Comparison of ENCODE assay signal across 18 cellular contexts in the genomic region with DNA sequence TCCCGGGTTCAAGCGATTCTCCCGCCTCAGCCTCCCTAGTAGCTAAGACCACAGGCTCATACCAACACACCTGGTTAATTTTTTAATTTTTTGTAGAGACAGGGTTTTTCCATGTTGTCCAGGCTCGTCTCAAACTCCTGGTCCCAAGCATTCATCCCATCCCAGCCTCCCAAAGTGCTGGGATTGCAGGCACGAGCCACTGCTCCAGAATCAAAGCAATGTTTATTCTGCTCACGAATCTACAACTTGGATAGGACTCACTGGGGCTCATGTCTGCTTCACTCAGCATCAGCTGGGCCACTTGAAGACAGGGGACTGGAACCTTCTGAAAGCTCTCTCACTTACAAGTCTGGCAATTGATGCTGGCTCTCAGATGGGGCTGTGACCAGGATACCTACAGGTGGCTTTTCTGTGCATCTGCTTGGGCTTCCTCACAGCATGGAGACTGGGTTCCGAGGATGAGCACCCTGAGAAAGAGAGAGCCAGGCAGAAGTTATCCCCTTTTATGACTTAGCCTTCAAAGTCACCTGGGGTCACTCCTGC.
"Had no signal": no experiment of that assay in that cellular context is flagged by ENCODE, and none has a peak within 500 bp of the region (broad histone marks: within the 10 kb centered on the region; RNA-seq: fewer than 3 reads in every experiment).

No MANE protein-coding gene starts in this region.

- H3K36me3 ChIP-seq: neutrophil, tibial nerve had no signal

- H3K27me3 ChIP-seq: neutrophil, testis, tibial nerve had no signal

- H3K36me3 Mint-ChIP-seq: stimulated activated effector memory CD8-positive, alpha-beta T cell treated with anti-CD3 and anti-CD28 coated beads, Interleukin-12 subunit alpha, Interleukin-12 subunit beta, amount 100 ng/mL, for 72 hours had no signal

- H3K27ac ChIP-seq: testis, tibial nerve had no signal

- H3K27me3 Mint-ChIP-seq: stimulated activated naive CD8-positive, alpha-beta T cell treated with anti-CD3 and anti-CD28 coated beads, Interleukin-15, Interleukin-2, amounts not matched to agents 100 ng/mL and 50 ng/mL, for 24 hours had no signal

- DNase-seq: dermis blood vessel endothelial cell; erythroblast; foreskin melanocyte; hippocampal formation; left colon; left ventricle myocardium superior; mesendoderm; naive thymus-derived CD8-positive, alpha-beta T cell; posterior cingulate gyrus; stimulated activated CD4-positive, alpha-beta T cell treated with anti-CD3 and anti-CD28 coated beads, Interleukin-2, amount 100 ng/mL, for 48 hours; stimulated activated CD8-positive, alpha-beta memory T cell treated with anti-CD3 and anti-CD28 coated beads, Interleukin-4, amount 100 ng/mL, for 48 hours; testis had no signal

- H3K27ac Mint-ChIP-seq: stimulated activated naive CD8-positive, alpha-beta T cell treated with anti-CD3 and anti-CD28 coated beads, Interleukin-15, Interleukin-2, amounts not matched to agents 100 ng/mL and 50 ng/mL, for 24 hours had no signal

- H3K4me2 ChIP-seq: smooth muscle cell had no signal

- H3K9me3 Mint-ChIP-seq: stimulated activated effector memory CD8-positive, alpha-beta T cell treated with anti-CD3 and anti-CD28 coated beads, Interleukin-12 subunit alpha, Interleukin-12 subunit beta, amount 100 ng/mL, for 72 hours had no signal

- H3K9me3 ChIP-seq: neutrophil, testis had no signal

- H3K4me3 ChIP-seq: mucosa of descending colon, smooth muscle cell, testis, tibial nerve had no signal

- ATAC-seq: left colon had no signal

- H3K4me1 ChIP-seq: testis had no signal
